8 cellular contexts compared by ENCODE assay signal in the genomic region with DNA sequence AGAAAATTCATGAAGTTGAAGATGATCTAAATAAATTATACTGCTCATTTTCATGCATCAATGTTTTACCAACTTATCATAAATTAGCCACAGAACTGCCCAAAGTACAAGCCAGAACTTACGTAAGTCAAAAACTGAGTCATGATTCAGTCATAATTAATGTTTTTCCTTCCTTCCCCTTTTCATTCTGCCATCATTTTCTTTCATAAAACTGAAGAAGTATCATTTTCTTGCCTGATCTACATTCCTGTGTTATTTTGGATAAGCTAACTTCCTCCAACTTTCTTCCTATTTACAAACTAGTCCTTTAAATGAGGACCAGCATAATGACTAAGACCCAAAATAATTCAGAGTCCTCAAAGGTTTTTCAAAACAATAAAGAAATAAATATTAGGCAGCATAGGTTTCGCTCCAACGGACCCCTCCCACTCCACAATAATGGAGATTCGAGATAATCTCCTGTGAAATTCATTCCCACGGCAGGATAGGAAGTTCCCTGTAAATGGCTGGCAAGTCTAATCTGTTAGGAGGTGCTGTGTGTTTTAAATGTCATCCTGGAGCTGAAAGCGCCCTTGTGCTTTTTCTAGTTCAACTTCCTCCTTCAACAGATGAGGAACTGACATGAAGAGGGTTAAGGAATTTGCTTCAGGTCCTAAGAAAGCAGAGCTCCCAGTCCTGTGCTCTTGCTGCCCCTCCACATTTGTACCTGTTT.
A peak's percentile ranks its signal among the peaks of the same experiment; 100 is the strongest.
DNase-seq lines count a peak whose midpoint lies in the region; ATAC-seq lines count a peak whose summit lies in the region.

No MANE protein-coding gene starts in this region.

- DNase-seq in GM03348 (ENCODE audit: low spot score) (peak; percentile 36), SKM-1 (lab: John Stamatoyannopoulos, UW; ENCODE audit: unreplicated experiment) (peak; percentile 56), fibroblast of the conjunctiva (ENCODE audit: low read depth) (peak; percentile 29), sciatic nerve (ENCODE audit: low spot score) (no peak), DMS53 treated with DMSO at 0.1 percent for 48 hours (lab: John Stamatoyannopoulos, UW; ENCODE audit: unreplicated experiment) (no peak), DMS 273 treated with DMSO at 0.1 percent for 48 hours (lab: John Stamatoyannopoulos, UW) (no peak)

- peak; percentile 47 for ATAC-seq in sciatic nerve
- ATAC-seq in GM21619 (IDR thresholded peaks at IDR 0.05; ENCODE audit: unreplicated experiment): no peak
- ATAC-seq in GM19467 (IDR thresholded peaks at IDR 0.05; ENCODE audit: unreplicated experiment): no peak

- intact Hi-C loops in sciatic nerve (cut with DNase I): no loop called here

Comparison
In these comparisons a context has a peak if more than half of its experiments do, and no peak if none do; other contexts are left out.
1. DNase-seq: peak in GM03348 (single experiment), SKM-1 (single experiment) and fibroblast of the conjunctiva (single experiment); none in sciatic nerve (single experiment), DMS53 treated with DMSO at 0.1 percent for 48 hours (single experiment) and DMS 273 treated with DMSO at 0.1 percent for 48 hours (single experiment).